Comparison of ENCODE assay signal across 8 cellular contexts in the genomic region with DNA sequence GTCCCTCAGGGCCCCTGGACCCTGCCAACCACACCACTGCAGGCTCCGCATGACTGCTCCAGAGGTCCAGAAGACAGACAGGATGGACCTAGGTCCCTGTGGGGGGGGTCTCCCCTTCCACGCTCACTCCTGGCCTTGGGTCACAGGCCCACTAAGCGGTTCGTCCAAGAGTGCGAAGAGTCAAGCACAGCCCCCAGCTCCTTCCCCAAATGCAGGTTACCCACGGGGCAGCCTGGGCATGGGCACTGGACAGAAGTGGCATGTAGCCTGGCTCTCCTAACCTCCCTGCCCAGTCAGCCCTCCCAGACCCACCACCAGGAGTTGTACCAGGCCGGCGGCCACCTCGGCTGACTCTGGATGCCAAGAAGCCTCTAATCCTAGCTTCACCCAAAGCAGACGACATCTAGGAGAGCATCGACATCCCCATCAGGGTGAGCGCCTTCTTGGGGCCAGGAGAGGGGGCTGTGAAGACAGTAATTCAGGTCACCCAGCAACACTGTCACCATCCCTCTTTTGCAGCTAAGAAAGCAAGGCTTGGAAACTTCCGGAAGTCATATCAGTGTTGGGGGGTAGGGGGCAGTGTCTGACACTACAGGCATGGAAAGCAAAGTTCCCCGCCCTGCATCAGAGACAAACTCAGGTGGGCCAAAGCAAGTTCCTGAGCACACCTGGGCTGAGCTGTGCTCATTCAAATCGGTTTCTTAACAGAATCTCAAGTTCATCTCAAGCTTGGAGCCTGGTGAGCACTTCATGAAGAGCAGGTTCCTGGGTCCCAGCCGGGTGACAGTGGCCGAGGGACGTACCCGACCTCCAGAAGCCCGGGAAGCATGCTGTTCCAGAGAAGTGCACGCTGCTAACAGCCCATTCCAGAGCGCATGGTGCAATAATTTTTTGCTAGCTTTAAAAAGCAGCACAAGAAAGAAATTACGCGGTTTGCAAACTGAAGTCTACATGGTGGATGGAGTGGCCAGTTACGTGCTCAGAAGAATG.
DNase-seq lines count a peak whose midpoint lies in the region; ATAC-seq and TF ChIP-seq lines count a peak whose summit lies in the region.

No MANE protein-coding gene starts in this region.

- no peaks in the 10 kb centered on the region for H3K36me3 ChIP-seq in BE2C
- H3K36me3 ChIP-seq in Karpas-422 (ENCODE audit: insufficient read depth, low read length), result no peaks in the 10 kb centered on the region

- H3K4me3 ChIP-seq in BE2C (ENCODE audit: low read depth, low read length) (no peak overlapping the region), Karpas-422 (ENCODE audit: low read length) (no peak overlapping the region)

- H3K4me3 Mint-ChIP-seq in activated T-helper 17 cell treated with anti-CD3 and anti-CD28 coated beads, Interleukin-2, amount 50 U/mL, for 72 hours, result peak overlapping the region; percentile 92

- peak; percentile 41 for TF ChIP-seq CTCF in BE2C (IDR thresholded peaks at IDR 0.05; ENCODE audit: low read depth, low read length)

- no peak overlapping the region for H2AFZ ChIP-seq in Karpas-422 (ENCODE audit: low read length)

- H3K79me2 ChIP-seq in Karpas-422 (ENCODE audit: low read length), result no peaks in the 10 kb centered on the region

- DNase-seq in BE2C (no peak), Karpas-422 (peak; percentile 74), left kidney (ENCODE audit: low read depth, low spot score) (peak; percentile 54), GF-D8 (lab: John Stamatoyannopoulos, UW) (no peak)
- no peak for DNase-seq in activated CD4-positive, CD25-positive, alpha-beta regulatory T cell treated with anti-CD3 and anti-CD28 coated beads, Interleukin-2, amount 50 U/mL, for 72 hours

- H3K9me3 Mint-ChIP-seq in activated T-helper 17 cell treated with anti-CD3 and anti-CD28 coated beads, Interleukin-2, amount 50 U/mL, for 72 hours, result no peaks in the 10 kb centered on the region

- peak overlapping the region; percentile 100 for H3K27ac Mint-ChIP-seq in activated T-helper 17 cell treated with anti-CD3 and anti-CD28 coated beads, Interleukin-2, amount 50 U/mL, for 72 hours

- ATAC-seq in activated T-helper 17 cell treated with anti-CD3 and anti-CD28 coated beads, Interleukin-2, amount 50 U/mL, for 72 hours (replicated peaks), result no peak
- ATAC-seq in HG02759 (IDR thresholded peaks at IDR 0.05; ENCODE audit: unreplicated experiment) (no peak), GM21423 (IDR thresholded peaks at IDR 0.05; ENCODE audit: unreplicated experiment) (no peak)

- H3K27ac ChIP-seq in Karpas-422 (ENCODE audit: low read length), result no peak overlapping the region

- no peaks in the 10 kb centered on the region for H3K4me1 ChIP-seq in BE2C
- peaks cover 35% of the 10 kb centered on the region for H3K4me1 ChIP-seq in Karpas-422 (ENCODE audit: low read length)

- peaks cover 70% of the 10 kb centered on the region for H3K36me3 Mint-ChIP-seq in activated T-helper 17 cell treated with anti-CD3 and anti-CD28 coated beads, Interleukin-2, amount 50 U/mL, for 72 hours (ENCODE audit: low read depth)

- H3K9me3 ChIP-seq in BE2C (no peaks in the 10 kb centered on the region; the same call in 1 of the 2 replicates), Karpas-422 (ENCODE audit: low read length) (no peaks in the 10 kb centered on the region)

- H4K20me1 ChIP-seq in Karpas-422 (ENCODE audit: insufficient read depth, low read depth, low read length), result peaks cover 41% of the 10 kb centered on the region; the same call in 1 of the 2 replicates

- H3K9me2 ChIP-seq in Karpas-422 (replicated peaks; ENCODE audit: insufficient read depth, low read length), result no peaks in the 10 kb centered on the region

- H3K27me3 ChIP-seq in BE2C, result no peaks in the 10 kb centered on the region
- no peaks in the 10 kb centered on the region for H3K27me3 ChIP-seq in Karpas-422 (ENCODE audit: low read length)

- H3K4me1 Mint-ChIP-seq in activated T-helper 17 cell treated with anti-CD3 and anti-CD28 coated beads, Interleukin-2, amount 50 U/mL, for 72 hours, result peaks cover 53% of the 10 kb centered on the region

- no peak overlapping the region for H3K9ac ChIP-seq in Karpas-422 (ENCODE audit: low read length)

- no peak overlapping the region for H3K4me2 ChIP-seq in Karpas-422 (ENCODE audit: low read depth, low read length, poor library complexity, severe bottlenecking)

- H3K27me3 Mint-ChIP-seq in activated T-helper 17 cell treated with anti-CD3 and anti-CD28 coated beads, Interleukin-2, amount 50 U/mL, for 72 hours, result no peaks in the 10 kb centered on the region

Comparison
In these comparisons a context has a peak if more than half of its experiments do, and no peak if none do; other contexts are left out.
1. DNase-seq: peak in Karpas-422 (single experiment) and left kidney (single experiment); none in BE2C (single experiment), GF-D8 (single experiment) and activated CD4-positive, CD25-positive, alpha-beta regulatory T cell treated with anti-CD3 and anti-CD28 coated beads, Interleukin-2, amount 50 U/mL, for 72 hours (single experiment).